In the genomic region with DNA sequence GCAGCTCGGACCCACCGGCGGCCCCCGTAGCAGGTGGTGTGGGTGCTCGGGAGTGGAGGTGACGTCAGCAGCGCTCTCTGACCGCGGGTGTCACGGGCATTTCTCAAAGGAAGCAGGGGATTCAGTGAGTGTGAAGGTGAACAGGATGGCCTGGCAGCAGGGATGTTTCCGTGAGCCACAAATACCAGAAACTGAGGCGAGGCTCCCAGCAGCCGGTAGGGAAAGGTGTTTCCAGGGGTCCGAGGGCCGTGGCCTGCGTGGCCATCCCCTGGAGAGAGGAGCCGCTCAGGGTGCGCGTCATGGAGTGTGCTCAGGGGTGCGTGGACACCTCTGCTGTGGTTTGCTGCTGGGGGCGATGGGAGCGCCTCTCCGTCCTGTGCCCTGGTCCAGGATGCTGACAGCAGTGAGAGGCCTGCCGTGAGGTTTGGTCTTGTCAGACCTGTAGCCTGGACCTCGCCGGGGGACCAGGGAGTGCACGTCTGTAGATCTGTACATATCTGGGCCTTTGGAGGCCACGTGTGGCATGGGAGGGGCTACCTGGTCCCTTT, we compare ENCODE assay signal across 23 cellular contexts. TPM values are rescaled to one million over a fixed set of nuclear protein-coding genes. Genes with fewer than 3 reads are reported as not detected.
DNase-seq lines count a peak whose midpoint lies in the region; ATAC-seq and TF ChIP-seq lines count a peak whose summit lies in the region.
"Had no signal": no experiment of that assay in that cellular context is flagged by ENCODE, and none has a peak within 500 bp of the region (broad histone marks: within the 10 kb centered on the region; RNA-seq: fewer than 3 reads in every experiment).

No MANE protein-coding gene starts in this region.

- H3K27ac Mint-ChIP-seq in MCF 10A (ENCODE audit: low read depth, unreplicated experiment), result no peak overlapping the region
- peak overlapping the region; percentile 69 for H3K27ac Mint-ChIP-seq in nephron progenitor cell
- H3K27ac Mint-ChIP-seq: CD8-positive, alpha-beta T cell; GM23338; IgD-negative memory B cell had no signal

- no peaks in the 10 kb centered on the region for H3K4me1 ChIP-seq in breast epithelium
- no peaks in the 10 kb centered on the region for H3K4me1 ChIP-seq in A673 (ENCODE audit: insufficient read depth, low read length, poor library complexity, severe bottlenecking)
- no peaks in the 10 kb centered on the region for H3K4me1 ChIP-seq in effector memory CD4-positive, alpha-beta T cell (ENCODE audit: control insufficient read depth, insufficient read depth, low read length, poor library complexity, severe bottlenecking)

- H3K27ac ChIP-seq in breast epithelium, result no peak overlapping the region
- no peak overlapping the region for H3K27ac ChIP-seq in A673 (ENCODE audit: low read depth, low read length, poor library complexity, severe bottlenecking)
- H3K27ac ChIP-seq in RWPE1, result peak overlapping the region; percentile 38
- H3K27ac ChIP-seq in effector memory CD4-positive, alpha-beta T cell (ENCODE audit: insufficient read depth, low read length, poor library complexity, severe bottlenecking), result no peak overlapping the region
- H3K27ac ChIP-seq: 22Rv1, A549, HL-60 had no signal

- intact Hi-C loops in MCF 10A (cut with micrococcal nuclease), result no loop called here
- intact Hi-C loops in breast epithelium (cut with DNase I; ENCODE audit: low total_unique reads), result no loop called here
- intact Hi-C loops in A673 (cut with micrococcal nuclease; ENCODE audit: unreplicated experiment), result no loop called here

- H3K4me3 ChIP-seq in breast epithelium, result no peak overlapping the region
- no peak overlapping the region for H3K4me3 ChIP-seq in A673 (ENCODE audit: low read depth, low read length, poor library complexity, severe bottlenecking)
- no peak overlapping the region for H3K4me3 ChIP-seq in effector memory CD4-positive, alpha-beta T cell (ENCODE audit: insufficient read depth, low read depth, low read length, poor library complexity, severe bottlenecking)
- H3K4me3 ChIP-seq: A549; BLaER1 treated with 17β-estradiol and CSF1 and Interleukin-3, amounts not matched to agents 10 nM and 100 nM; GM12878; GM23338 had no signal

- no peak for TF ChIP-seq CTCF in MCF 10A (IDR thresholded peaks at IDR 0.05; ENCODE audit: unreplicated experiment)
- no peak for TF ChIP-seq CTCF in breast epithelium (IDR thresholded peaks at IDR 0.05)
- TF ChIP-seq CTCF in A673 (conservative IDR thresholded peaks at IDR 0.05; ENCODE audit: low read depth, low read length), result no peak
- no peak for TF ChIP-seq CTCF in RWPE1 (conservative IDR thresholded peaks at IDR 0.05; ENCODE audit: low read depth)
- no peak for TF ChIP-seq CTCF in nephron progenitor cell (IDR thresholded peaks at IDR 0.05)

- H3K9me3 ChIP-seq in breast epithelium, result no peaks in the 10 kb centered on the region
- H3K9me3 ChIP-seq in A673 (ENCODE audit: low read depth, low read length, poor library complexity, severe bottlenecking), result no peaks in the 10 kb centered on the region
- no peaks in the 10 kb centered on the region for H3K9me3 ChIP-seq in effector memory CD4-positive, alpha-beta T cell (ENCODE audit: control insufficient read depth, low read length)
- H3K9me3 ChIP-seq: A549; BLaER1 treated with 17β-estradiol and CSF1 and Interleukin-3, amounts not matched to agents 10 nM and 100 nM had no signal

- H3K27me3 Mint-ChIP-seq in MCF 10A (ENCODE audit: insufficient read depth, unreplicated experiment), result no peaks in the 10 kb centered on the region
- H3K27me3 Mint-ChIP-seq in nephron progenitor cell (ENCODE audit: low read depth, poor library complexity), result no peaks in the 10 kb centered on the region
- H3K27me3 Mint-ChIP-seq: IgD-negative memory B cell had no signal

- H3K4me1 Mint-ChIP-seq in MCF 10A (ENCODE audit: insufficient read depth, unreplicated experiment), result peaks cover 3% of the 10 kb centered on the region
- peaks cover 12% of the 10 kb centered on the region for H3K4me1 Mint-ChIP-seq in nephron progenitor cell

- DNase-seq in MCF 10A (ENCODE audit: unreplicated experiment), result no peak
- DNase-seq in breast epithelium (ENCODE audit: low spot score in 2 of 2), result no peak
- DNase-seq in A673 (ENCODE audit: low spot score), result no peak
- DNase-seq in RWPE1 (ENCODE audit: low spot score), result no peak
- no peak for DNase-seq in nephron progenitor cell
- no peak for DNase-seq in effector memory CD4-positive, alpha-beta T cell
- DNase-seq in DMS114 treated with DMSO at 0.1 percent for 48 hours (lab: John Stamatoyannopoulos, UW; ENCODE audit: unreplicated experiment), result no peak
- DNase-seq: Calu3; CD8-positive, alpha-beta T cell; DMS53; DND-41; EL; HCEC 1CT had no signal

- CTCF ChIA-PET in MCF 10A (lab: Yijun Ruan, JAX), result no interaction called here
- CTCF ChIA-PET in A673 (lab: Charles Lee), result no interaction called here
- CTCF ChIA-PET in RWPE1 (lab: Yijun Ruan, JAX), result no interaction called here

- BruUV-seq in MCF 10A (replicated peaks; lab: Mats Ljungman, UMichigan), result TSS peak; percentile 46
- BruUV-seq in A673 (replicated peaks; lab: Mats Ljungman, UMichigan), result TSS peak; percentile 57

- ATAC-seq in GM21576 (IDR thresholded peaks at IDR 0.05; ENCODE audit: unreplicated experiment), result no peak
- ATAC-seq: A549; CD8-positive, alpha-beta T cell; GM12878; GM23338 had no signal

- H3K36me3 ChIP-seq in breast epithelium (no peaks in the 10 kb centered on the region), A673 (ENCODE audit: insufficient read depth, low read length, poor library complexity, severe bottlenecking) (peaks cover under 1% of the 10 kb centered on the region)
- no peaks in the 10 kb centered on the region for H3K36me3 ChIP-seq in effector memory CD4-positive, alpha-beta T cell (ENCODE audit: control insufficient read depth, insufficient read depth, low read length)

- peaks cover 10% of the 10 kb centered on the region for H3K36me3 Mint-ChIP-seq in MCF 10A (ENCODE audit: insufficient read depth, unreplicated experiment)
- H3K36me3 Mint-ChIP-seq in nephron progenitor cell (ENCODE audit: low read depth), result peaks cover 15% of the 10 kb centered on the region
- H3K36me3 Mint-ChIP-seq: CD8-positive, alpha-beta T cell had no signal

- H3K4me3 Mint-ChIP-seq in MCF 10A (ENCODE audit: unreplicated experiment) (no peak overlapping the region), nephron progenitor cell (no peak overlapping the region)
- H3K4me3 Mint-ChIP-seq: CD8-positive, alpha-beta T cell; GM23338; IgD-negative memory B cell had no signal

- POLR2A ChIA-PET in MCF 10A (lab: Yijun Ruan, JAX) (no interaction called here), A673 (lab: Charles Lee; ENCODE audit: low non-redundant PET) (no interaction called here), RWPE1 (lab: Yijun Ruan, JAX; ENCODE audit: low non-redundant PET) (no interaction called here)

- H3K27me3 ChIP-seq in breast epithelium (no peaks in the 10 kb centered on the region), A673 (replicated peaks; ENCODE audit: insufficient read depth, low read depth, low read length, poor library complexity) (no peaks in the 10 kb centered on the region)
- H3K27me3 ChIP-seq in effector memory CD4-positive, alpha-beta T cell (replicated peaks; ENCODE audit: control insufficient read depth, insufficient read depth, low read length, poor library complexity, severe bottlenecking), result no peaks in the 10 kb centered on the region

- H3K9me3 Mint-ChIP-seq in MCF 10A (ENCODE audit: unreplicated experiment) (no peaks in the 10 kb centered on the region), nephron progenitor cell (no peaks in the 10 kb centered on the region)
- H3K9me3 Mint-ChIP-seq: CD8-positive, alpha-beta T cell; GM23338; IgD-negative memory B cell had no signal

- TF ChIP-seq POLR2A in breast epithelium (IDR thresholded peaks at IDR 0.05), result no peak

RNA-seq across cellular contexts. Expression of a gene that starts 10.2 kb away (rescaled TPM):
- total RNA-seq in MCF 10A (2022) (0.28 TPM in 1 of 2 replicates, not detected in the other), breast epithelium (1 to 10 TPM in 1 of 3 donors, under 1 TPM in 1, not detected in 1; 0.59 to 1.3 TPM), A673 (2021) (4.8 TPM in 2 replicates)
- total RNA-seq: Calu3; CD8-positive, alpha-beta T cell; G401; HT1080 had no signal

RNA-seq across cellular contexts. Expression of a gene that starts 31.6 kb away (rescaled TPM):
- 1.1 and 5.3 TPM in 2 replicates for total RNA-seq in MCF 10A (2022)
- 1 to 10 TPM in 2 of 3 donors, not detected in 1; 1.3 to 3.5 TPM for total RNA-seq in breast epithelium
- total RNA-seq in A673 (2021), result not detected in 2 replicates
- total RNA-seq: CD8-positive, alpha-beta T cell; G401; HT1080 had no signal
